24 cellular contexts compared by ENCODE assay signal in the genomic region with DNA sequence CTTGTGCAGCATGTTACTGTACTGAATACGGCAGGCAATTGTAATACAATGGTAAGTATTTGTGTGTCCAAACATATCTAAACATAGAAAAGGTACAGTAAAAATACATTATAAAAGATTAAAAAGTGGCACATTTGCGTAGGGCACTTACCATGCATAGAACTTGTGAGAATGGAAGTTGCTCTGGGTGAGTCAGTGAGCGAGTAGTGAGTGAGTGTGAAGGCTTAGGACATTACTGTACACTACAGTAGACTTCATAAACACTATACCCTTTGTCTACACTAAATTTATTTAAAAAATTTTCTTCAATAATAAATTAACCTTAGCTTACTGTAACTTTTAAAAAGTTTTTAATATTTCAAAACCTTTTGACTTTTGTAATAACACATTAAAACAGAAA.
"Had no signal": no experiment of that assay in that cellular context is flagged by ENCODE, and none has a peak within 500 bp of the region (broad histone marks: within the 10 kb centered on the region; RNA-seq: fewer than 3 reads in every experiment).

No MANE protein-coding gene starts in this region.

- H3K36me3 ChIP-seq: vagina had no signal

- H3K27me3 ChIP-seq: esophagus squamous epithelium, heart left ventricle, right lobe of liver, testis, tibial nerve, upper lobe of right lung, vagina had no signal

- DNase-seq: effector memory CD4-positive, alpha-beta T cell; esophagus squamous epithelium; foreskin melanocyte; heart left ventricle; hippocampal formation; left colon; left ventricle myocardium superior; mesendoderm; naive B cell; psoas muscle; retina; right lobe of liver; stimulated activated CD4-positive, alpha-beta T cell treated with anti-CD3 and anti-CD28 coated beads, Interleukin-15, amount 100 ng/mL, for 24 hours; stimulated activated CD4-positive, alpha-beta T cell treated with anti-CD3 and anti-CD28 coated beads, Interleukin-1b, Interleukin-23, amount 100 ng/mL, for 48 hours; stimulated activated CD4-positive, alpha-beta T cell treated with anti-CD3 and anti-CD28 coated beads, Interleukin-4, amount 100 ng/mL, for 4 hours; stimulated activated naive B cell treated with anti-CD40 and anti-IgM and Interleukin-4, amounts not matched to agents 10 μg/mL and 1 μg/mL and 100 μg/mL, for 72 hours; stimulated activated naive CD8-positive, alpha-beta T cell treated with anti-CD3 and anti-CD28 coated beads, Interleukin-15, amount 100 ng/mL, for 72 hours; testis; upper lobe of right lung had no signal

- H3K27me3 Mint-ChIP-seq: stimulated activated naive B cell treated with anti-CD40 and anti-IgM and Interleukin-4, amounts not matched to agents 10 μg/mL and 1 μg/mL and 100 μg/mL, for 72 hours; stimulated activated naive CD8-positive, alpha-beta T cell treated with anti-CD3 and anti-CD28 coated beads, Interleukin-15, amount 100 ng/mL, for 72 hours had no signal

- H3K4me1 Mint-ChIP-seq: naive B cell; stimulated activated naive B cell treated with anti-CD40 and anti-IgM and Interleukin-4, amounts not matched to agents 10 μg/mL and 1 μg/mL and 100 μg/mL, for 72 hours; stimulated activated naive CD8-positive, alpha-beta T cell treated with anti-CD3 and anti-CD28 coated beads, Interleukin-15, amount 100 ng/mL, for 72 hours had no signal

- ATAC-seq: heart left ventricle; left colon; left ventricle myocardium superior; psoas muscle; right lobe of liver; stimulated activated naive B cell treated with anti-CD40 and anti-IgM and Interleukin-4, amounts not matched to agents 10 μg/mL and 1 μg/mL and 100 μg/mL, for 72 hours; stimulated activated naive CD8-positive, alpha-beta T cell treated with anti-CD3 and anti-CD28 coated beads, Interleukin-15, amount 100 ng/mL, for 72 hours; upper lobe of right lung had no signal

- H3K4me1 ChIP-seq: esophagus squamous epithelium, parathyroid adenoma, psoas muscle, right lobe of liver, testis, upper lobe of right lung, vagina had no signal

- H3K9me3 Mint-ChIP-seq: naive B cell; nephron; stimulated activated naive B cell treated with anti-CD40 and anti-IgM and Interleukin-4, amounts not matched to agents 10 μg/mL and 1 μg/mL and 100 μg/mL, for 72 hours; stimulated activated naive CD8-positive, alpha-beta T cell treated with anti-CD3 and anti-CD28 coated beads, Interleukin-15, amount 100 ng/mL, for 72 hours had no signal

- H3K9me3 ChIP-seq: esophagus squamous epithelium, heart left ventricle, psoas muscle, right lobe of liver, testis, tibial nerve, upper lobe of right lung, vagina had no signal

- H3K27ac ChIP-seq: esophagus squamous epithelium, heart left ventricle, parathyroid adenoma, psoas muscle, right lobe of liver, testis, tibial nerve, upper lobe of right lung, vagina had no signal

- H3K27ac Mint-ChIP-seq: naive B cell; nephron; stimulated activated naive B cell treated with anti-CD40 and anti-IgM and Interleukin-4, amounts not matched to agents 10 μg/mL and 1 μg/mL and 100 μg/mL, for 72 hours had no signal

- H3K4me3 ChIP-seq: esophagus squamous epithelium, heart left ventricle, lung, psoas muscle, right lobe of liver, testis, tibial nerve, upper lobe of right lung, vagina had no signal

- H3K4me3 Mint-ChIP-seq: nephron; stimulated activated naive B cell treated with anti-CD40 and anti-IgM and Interleukin-4, amounts not matched to agents 10 μg/mL and 1 μg/mL and 100 μg/mL, for 72 hours; stimulated activated naive CD8-positive, alpha-beta T cell treated with anti-CD3 and anti-CD28 coated beads, Interleukin-15, amount 100 ng/mL, for 72 hours had no signal
